8 cellular contexts compared by ENCODE assay signal in the genomic region with DNA sequence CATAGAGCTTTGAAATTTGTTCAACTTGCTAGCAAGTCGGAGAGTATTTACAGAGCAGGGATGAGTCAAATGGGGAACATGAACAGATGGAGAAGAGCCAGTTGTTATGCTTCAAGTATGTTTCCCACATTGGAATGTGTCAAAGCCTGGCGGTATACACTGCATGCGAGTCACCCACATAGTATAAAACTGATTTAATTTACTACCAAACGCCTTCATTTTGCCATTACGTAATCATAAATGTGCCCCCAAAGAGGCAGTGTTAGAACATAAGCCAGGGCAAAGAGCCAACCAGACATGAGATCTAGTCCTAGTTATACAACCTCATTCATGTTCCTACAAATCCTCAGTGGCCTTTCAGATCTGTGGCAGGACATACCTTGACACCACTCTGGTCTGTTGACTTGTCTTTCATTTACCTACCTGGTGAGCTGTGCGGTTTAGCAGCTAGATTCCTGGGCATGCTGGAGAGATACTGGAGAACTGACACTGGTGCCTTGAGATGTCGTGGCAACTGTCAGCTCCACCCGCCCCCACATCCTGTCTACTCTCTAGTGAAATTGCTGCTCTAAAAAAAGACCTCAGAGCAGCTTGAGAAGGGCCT. TPM values are rescaled to one million over a fixed set of nuclear protein-coding genes. Genes with fewer than 3 reads are reported as not detected.
DNase-seq lines count a peak whose midpoint lies in the region; ATAC-seq and TF ChIP-seq lines count a peak whose summit lies in the region.
"Had no signal": no experiment of that assay in that cellular context is flagged by ENCODE, and none has a peak within 500 bp of the region (broad histone marks: within the 10 kb centered on the region; RNA-seq: fewer than 3 reads in every experiment).

No MANE protein-coding gene starts in this region.

- H3K27ac ChIP-seq in uterus = peak overlapping the region; percentile 58 to 60
- H3K27ac ChIP-seq: SK-N-MC had no signal

- H3K27ac Mint-ChIP-seq in activated CD8-positive, alpha-beta T cell treated with anti-CD3 and anti-CD28 coated beads, Interleukin-2, amount 10 ng/mL, durations not matched to agents 7 days and 5 days = peak overlapping the region; percentile 65

- no peaks in the 10 kb centered on the region for H3K36me3 ChIP-seq in uterus

- no peak overlapping the region for H3K4me3 Mint-ChIP-seq in activated CD8-positive, alpha-beta T cell treated with anti-CD3 and anti-CD28 coated beads, Interleukin-2, amount 10 ng/mL, durations not matched to agents 7 days and 5 days

- ATAC-seq in GM18909 (IDR thresholded peaks at IDR 0.05; ENCODE audit: poor library complexity, unreplicated experiment) = peak; percentile 80
- ATAC-seq in HG03064 (IDR thresholded peaks at IDR 0.05; ENCODE audit: low read depth, unreplicated experiment) = peak; percentile 72
- peak; percentile 93 for ATAC-seq in activated CD8-positive, alpha-beta T cell treated with anti-CD3 and anti-CD28 coated beads, Interleukin-2, amount 10 ng/mL, durations not matched to agents 7 days and 5 days

- POLR2A ChIA-PET in activated CD8-positive, alpha-beta T cell treated with anti-CD3 and anti-CD28 coated beads, Interleukin-2, amount 10 ng/mL, durations not matched to agents 7 days and 5 days (lab: Charles Lee) = no interaction called here

- peaks cover 6% of the 10 kb centered on the region for H3K27me3 Mint-ChIP-seq in activated CD8-positive, alpha-beta T cell treated with anti-CD3 and anti-CD28 coated beads, Interleukin-2, amount 10 ng/mL, durations not matched to agents 7 days and 5 days (ENCODE audit: low read depth)

- H3K4me1 Mint-ChIP-seq in activated CD8-positive, alpha-beta T cell treated with anti-CD3 and anti-CD28 coated beads, Interleukin-2, amount 10 ng/mL, durations not matched to agents 7 days and 5 days (ENCODE audit: low read depth) = peaks cover 25% of the 10 kb centered on the region

- peak; percentile 71 for DNase-seq in activated CD8-positive, alpha-beta T cell treated with anti-CD3 and anti-CD28 coated beads, Interleukin-2, amount 10 ng/mL, durations not matched to agents 7 days and 5 days
- DNase-seq in iris pigment epithelial cell (ENCODE audit: low read depth) = peak; percentile 96
- peak; percentile 32 to 67 for DNase-seq in uterus
- no peak for DNase-seq in NCI-H1436 treated with DMSO at 0.1 percent for 48 hours (lab: John Stamatoyannopoulos, UW)
- DNase-seq in cortex of kidney (lab: John Stamatoyannopoulos, UW) = no peak

- CTCF ChIA-PET in activated CD8-positive, alpha-beta T cell treated with anti-CD3 and anti-CD28 coated beads, Interleukin-2, amount 10 ng/mL, durations not matched to agents 7 days and 5 days (lab: Charles Lee) = interaction anchor here (1.0 to 7.0 kb wide), 3 partner anchors 15 to 789 kb away, joined by 3 to 35 read pairs (median 4); no protein-coding TSS in a partner anchor

- H3K9me3 Mint-ChIP-seq in activated CD8-positive, alpha-beta T cell treated with anti-CD3 and anti-CD28 coated beads, Interleukin-2, amount 10 ng/mL, durations not matched to agents 7 days and 5 days (ENCODE audit: insufficient read depth) = no peaks in the 10 kb centered on the region

- no peak for TF ChIP-seq POLR2A in uterus (IDR thresholded peaks at IDR 0.05)

- H3K27me3 ChIP-seq in uterus = no peaks in the 10 kb centered on the region

- intact Hi-C loops in uterus (cut with DNase I; ENCODE audit: low total_unique reads) = no loop called here

- H3K4me3 ChIP-seq in uterus = no peak overlapping the region
- H3K4me3 ChIP-seq: SK-N-MC had no signal

- H3K36me3 Mint-ChIP-seq in activated CD8-positive, alpha-beta T cell treated with anti-CD3 and anti-CD28 coated beads, Interleukin-2, amount 10 ng/mL, durations not matched to agents 7 days and 5 days (ENCODE audit: low read depth) = no peaks in the 10 kb centered on the region

- TF ChIP-seq CTCF in uterus (IDR thresholded peaks at IDR 0.05) = no peak

- H3K9me3 ChIP-seq in uterus = no peaks in the 10 kb centered on the region

- H3K4me1 ChIP-seq in uterus = peaks cover 0 to 4% of the 10 kb centered on the region in 2 donors

RNA-seq across cellular contexts. Expression of a gene that starts 21.7 kb away (rescaled TPM):
- total RNA-seq in activated CD8-positive, alpha-beta T cell treated with anti-CD3 and anti-CD28 coated beads, Interleukin-2, amount 10 ng/mL, durations not matched to agents 7 days and 5 days = 1 to 10 TPM; 4.0 to 4.2 TPM
- 100 to 1,000 TPM in 3 of 4 donors, 10 to 100 TPM in 1; 35.9 to 156 (median 114) TPM for total RNA-seq in uterus

Comparison
In these comparisons a context has a peak if more than half of its experiments do, and no peak if none do; other contexts are left out.
1. DNase-seq: peak in activated CD8-positive, alpha-beta T cell treated with anti-CD3 and anti-CD28 coated beads, Interleukin-2, amount 10 ng/mL, durations not matched to agents 7 days and 5 days (single experiment), iris pigment epithelial cell (single experiment) and uterus (2 of 2); none in NCI-H1436 treated with DMSO at 0.1 percent for 48 hours (single experiment) and cortex of kidney (single experiment).
2. RNA of a gene that starts 21.7 kb away (total RNA-seq): 35.9 to 156 TPM in uterus; 4.0 to 4.2 TPM in activated CD8-positive, alpha-beta T cell treated with anti-CD3 and anti-CD28 coated beads, Interleukin-2, amount 10 ng/mL, durations not matched to agents 7 days and 5 days; every median in the first group is over 4 times any median in the second.
3. Peak in every context shown above with its lines, with median percentiles within 50 percentile points of each other: ATAC-seq.